Comparison of ENCODE assay signal across 9 cellular contexts in the genomic region with DNA sequence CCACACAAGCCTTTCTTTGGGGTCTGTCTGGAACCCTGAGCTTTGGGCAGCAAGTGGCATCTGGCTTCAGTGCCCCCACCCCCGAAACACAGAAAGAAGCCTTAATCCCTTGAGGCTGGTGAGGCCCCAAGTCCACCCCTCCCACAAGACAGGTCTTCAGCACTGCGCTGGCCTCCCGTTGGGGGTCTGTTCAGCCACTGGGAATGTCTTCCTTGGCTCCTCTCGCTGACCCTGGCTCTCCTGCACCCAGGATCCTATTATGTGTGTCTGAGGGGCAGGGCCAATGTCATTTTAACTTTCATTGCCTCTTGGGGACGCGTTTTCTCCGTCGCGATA. TPM values are rescaled to one million over a fixed set of nuclear protein-coding genes. Genes with fewer than 3 reads are reported as not detected.
A peak's percentile ranks its signal among the peaks of the same experiment; 100 is the strongest.
DNase-seq lines count a peak whose midpoint lies in the region; ATAC-seq and TF ChIP-seq lines count a peak whose summit lies in the region.
"Had no signal": no experiment of that assay in that cellular context is flagged by ENCODE, and none has a peak within 500 bp of the region (broad histone marks: within the 10 kb centered on the region; RNA-seq: fewer than 3 reads in every experiment).

No MANE protein-coding gene starts in this region.

- H3K9me2 ChIP-seq in PC-9 (ENCODE audit: insufficient read depth) (no peaks in the 10 kb centered on the region), Karpas-422 (replicated peaks; ENCODE audit: insufficient read depth, low read length) (no peaks in the 10 kb centered on the region)

- POLR2A ChIA-PET in PC-9 (lab: Charles Lee; ENCODE audit: unreplicated experiment) = no interaction called here

- H3K4me3 Mint-ChIP-seq in CD4-positive, CD25-positive, alpha-beta regulatory T cell = peak overlapping the region; percentile 89 to 96 (median 94)

- BruUV-seq in PC-9 (replicated peaks; lab: Mats Ljungman, UMichigan) = no TSS peak

- H3K27me3 Mint-ChIP-seq in CD4-positive, CD25-positive, alpha-beta regulatory T cell = no peaks in the 10 kb centered on the region

- peak overlapping the region; percentile 67 for H3K4me2 ChIP-seq in PC-9
- no peak overlapping the region for H3K4me2 ChIP-seq in Karpas-422 (ENCODE audit: low read depth, low read length, poor library complexity, severe bottlenecking)

- TF ChIP-seq POLR2A in ovary (IDR thresholded peaks at IDR 0.05) = no peak

- intact Hi-C loops in PC-9 (cut with micrococcal nuclease; ENCODE audit: unreplicated experiment) (loop anchor here (10.0 kb wide), 1 partner anchor 83 kb away; no protein-coding TSS in a partner anchor), ovary (cut with DNase I) (loop anchor here in 1 of 4 donors (10.0 kb wide), 1 partner anchor 53 kb away; a partner anchor contains a TSS)

- H3K79me2 ChIP-seq in PC-9 (ENCODE audit: low read depth) = no peaks in the 10 kb centered on the region
- no peaks in the 10 kb centered on the region for H3K79me2 ChIP-seq in Karpas-422 (ENCODE audit: low read length)

- H3K36me3 Mint-ChIP-seq in CD4-positive, CD25-positive, alpha-beta regulatory T cell = peaks cover 19% of the 10 kb centered on the region

- H3K9me3 ChIP-seq in CD4-positive, CD25-positive, alpha-beta regulatory T cell (ENCODE audit: control insufficient read depth in 2 of 2, low read length in 2 of 2) = no peaks in the 10 kb centered on the region
- no peaks in the 10 kb centered on the region for H3K9me3 ChIP-seq in PC-9 (ENCODE audit: insufficient read depth, low read depth)
- no peaks in the 10 kb centered on the region for H3K9me3 ChIP-seq in ovary
- H3K9me3 ChIP-seq in Karpas-422 (ENCODE audit: low read length) = no peaks in the 10 kb centered on the region

- peak in 1 of 2 donors; percentile 15 for ATAC-seq in CD4-positive, CD25-positive, alpha-beta regulatory T cell (ENCODE audit: low read depth in 2 of 2)
- ATAC-seq in GM19023 (IDR thresholded peaks at IDR 0.05; ENCODE audit: unreplicated experiment) = no peak

- TF ChIP-seq EP300 in ovary (IDR thresholded peaks at IDR 0.05) = no peak

- no peak overlapping the region for H2AFZ ChIP-seq in PC-9
- H2AFZ ChIP-seq in Karpas-422 (ENCODE audit: low read length) = no peak overlapping the region

- H4K20me1 ChIP-seq in PC-9 (ENCODE audit: insufficient read depth) (no peaks in the 10 kb centered on the region), Karpas-422 (ENCODE audit: insufficient read depth, low read depth, low read length) (no peaks in the 10 kb centered on the region)

- peak overlapping the region; percentile 82 for H3K4me3 ChIP-seq in CD4-positive, CD25-positive, alpha-beta regulatory T cell (ENCODE audit: low read depth, low read length)
- H3K4me3 ChIP-seq in PC-9 (no peak overlapping the region), epithelial cell of esophagus (ENCODE audit: low read length) (peak overlapping the region; percentile 7), ovary (peak overlapping the region; percentile 32), Karpas-422 (ENCODE audit: low read length) (no peak overlapping the region)

- TF ChIP-seq CTCF in PC-9 (conservative IDR thresholded peaks at IDR 0.05) (no peak), epithelial cell of esophagus (IDR thresholded peaks at IDR 0.05; ENCODE audit: insufficient read depth, low read depth, low read length, missing control alignments) (no peak), ovary (IDR thresholded peaks at IDR 0.05) (no peak)

- no peak for DNase-seq in CD4-positive, CD25-positive, alpha-beta regulatory T cell
- DNase-seq in PC-9 (no peak), epithelial cell of esophagus (ENCODE audit: low read depth) (no peak), ovary (no peak), globus pallidus (ENCODE audit: low spot score) (no peak), Karpas-422 (no peak)
- DNase-seq in stimulated activated naive CD4-positive, alpha-beta T cell treated with Interleukin-2 at 50 U/mL for 16 hours (lab: John Stamatoyannopoulos, UW) = no peak
- DNase-seq: cortex of kidney had no signal

- peaks cover 59% of the 10 kb centered on the region for H3K4me1 ChIP-seq in CD4-positive, CD25-positive, alpha-beta regulatory T cell (ENCODE audit: control insufficient read depth, insufficient read depth, low read length, poor library complexity, severe bottlenecking)
- H3K4me1 ChIP-seq in PC-9 (replicated peaks; ENCODE audit: insufficient read depth) (no peaks in the 10 kb centered on the region), ovary (ENCODE audit: insufficient read depth) (peaks cover 12% of the 10 kb centered on the region), Karpas-422 (ENCODE audit: low read length) (no peaks in the 10 kb centered on the region)

- H3F3A ChIP-seq in PC-9 (ENCODE audit: insufficient read depth, low read depth) = no peaks in the 10 kb centered on the region

- WGBS in ovary, 3 donors = 19 to 37% (median 31%) methylated on average over 9 of the region's 9 CpGs

- peak overlapping the region; percentile 72 for H3K27ac ChIP-seq in CD4-positive, CD25-positive, alpha-beta regulatory T cell (ENCODE audit: insufficient read depth, low read length, poor library complexity, severe bottlenecking)
- H3K27ac ChIP-seq in PC-9 (no peak overlapping the region), ovary (peak overlapping the region; percentile 39 to 49), Karpas-422 (ENCODE audit: low read length) (no peak overlapping the region)

- H3K9me3 Mint-ChIP-seq in CD4-positive, CD25-positive, alpha-beta regulatory T cell = no peaks in the 10 kb centered on the region

- no peaks in the 10 kb centered on the region for H3K27me3 ChIP-seq in CD4-positive, CD25-positive, alpha-beta regulatory T cell (ENCODE audit: control insufficient read depth, insufficient read depth, low read length)
- H3K27me3 ChIP-seq in PC-9 (ENCODE audit: insufficient read depth, low read depth) = peaks cover 45% of the 10 kb centered on the region
- H3K27me3 ChIP-seq in ovary = no peaks in the 10 kb centered on the region
- no peaks in the 10 kb centered on the region for H3K27me3 ChIP-seq in Karpas-422 (ENCODE audit: low read length)

- H3K36me3 ChIP-seq in CD4-positive, CD25-positive, alpha-beta regulatory T cell (ENCODE audit: control insufficient read depth, insufficient read depth, low read length) = peaks cover 30% of the 10 kb centered on the region
- H3K36me3 ChIP-seq in PC-9 (ENCODE audit: low read depth) (no peaks in the 10 kb centered on the region), ovary (no peaks in the 10 kb centered on the region), Karpas-422 (ENCODE audit: insufficient read depth, low read length) (no peaks in the 10 kb centered on the region)

- H3K27ac Mint-ChIP-seq in CD4-positive, CD25-positive, alpha-beta regulatory T cell = peak overlapping the region; percentile 45 to 95 (median 87)

- peaks cover 6 to 70% (median 37%) of the 10 kb centered on the region in 4 donors for H3K4me1 Mint-ChIP-seq in CD4-positive, CD25-positive, alpha-beta regulatory T cell

- no peak overlapping the region for H3K9ac ChIP-seq in Karpas-422 (ENCODE audit: low read length)

- CTCF ChIA-PET in PC-9 (lab: Charles Lee) = no interaction called here

RNA-seq across cellular contexts. Expression of a gene that starts 26.9 kb away (rescaled TPM):
- 267 TPM for total RNA-seq in CD4-positive, CD25-positive, alpha-beta regulatory T cell
- 100 to 1,000 TPM in 2 of 4 donors, 10 to 100 TPM in 2; 76.0 to 127 (median 104) TPM for polyA plus RNA-seq in CD4-positive, CD25-positive, alpha-beta regulatory T cell
- total RNA-seq in PC-9 (2021) = 0.07 and 1.4 TPM in 2 replicates
- total RNA-seq in ovary = 100 to 1,000 TPM in 1 of 7 donors, 10 to 100 TPM in 6; 59.7 to 112 (median 83.7) TPM
- 10 to 100 TPM; 53.0 to 54.7 TPM for polyA plus RNA-seq in ovary
- total RNA-seq in Karpas-422 (2014; rRNA removed; shearing (Covaris generic); ENCODE audit: low replicate concordance) = 10.6 and 19.6 TPM in 2 replicates

RNA-seq across cellular contexts. Expression of a gene that starts 31.3 kb away (rescaled TPM):
- total RNA-seq in CD4-positive, CD25-positive, alpha-beta regulatory T cell = 0.81 TPM
- not detected for polyA plus RNA-seq in CD4-positive, CD25-positive, alpha-beta regulatory T cell
- total RNA-seq in PC-9 (2021) (not detected in 2 replicates), ovary (1 to 10 TPM in 1 of 7 donors, under 1 TPM in 1, not detected in 5; 0.23 to 1.0 TPM)
- under 1 TPM in 1 of 2 donors, not detected in 1; 0.13 TPM for polyA plus RNA-seq in ovary
- total RNA-seq in Karpas-422 (2014; rRNA removed; shearing (Covaris generic); ENCODE audit: low replicate concordance) = not detected in 2 replicates

RNA-seq across cellular contexts. Expression of a gene that starts 52.9 kb away (rescaled TPM):
- total RNA-seq in CD4-positive, CD25-positive, alpha-beta regulatory T cell = 135 TPM
- 10 to 100 TPM; 54.5 to 84.4 (median 62.2) TPM for polyA plus RNA-seq in CD4-positive, CD25-positive, alpha-beta regulatory T cell
- 1.5 and 3.2 TPM in 2 replicates for total RNA-seq in PC-9 (2021)
- total RNA-seq in ovary = 10 to 100 TPM in 6 of 7 donors, 1 to 10 TPM in 1; 7.5 to 37.0 (median 12.9) TPM
- 1 to 10 TPM; 6.5 to 9.1 TPM for polyA plus RNA-seq in ovary
- total RNA-seq in Karpas-422 (2014; rRNA removed; shearing (Covaris generic); ENCODE audit: low replicate concordance) = 0.04 TPM in 1 of 2 replicates, not detected in the other

Comparison
In these comparisons a context has a peak if more than half of its experiments do, and no peak if none do; other contexts are left out.
1. H3K27ac ChIP-seq: peak in CD4-positive, CD25-positive, alpha-beta regulatory T cell (single experiment) and ovary (2 of 2); none in PC-9 (single experiment) and Karpas-422 (single experiment).
2. H3K4me3 ChIP-seq: peak in CD4-positive, CD25-positive, alpha-beta regulatory T cell (single experiment), epithelial cell of esophagus (single experiment) and ovary (single experiment); none in PC-9 (single experiment) and Karpas-422 (single experiment).